Comparison of ENCODE assay signal across 15 cellular contexts in genomic region chr11:63518548-63518947, GRCh38. TPM values are rescaled to one million over a fixed set of nuclear protein-coding genes. Genes with fewer than 3 reads are reported as not detected.
A peak's percentile ranks its signal among the peaks of the same experiment; 100 is the strongest.
DNase-seq lines count a peak whose midpoint lies in the region; ATAC-seq and TF ChIP-seq lines count a peak whose summit lies in the region.
"Had no signal": no experiment of that assay in that cellular context is flagged by ENCODE, and none has a peak within 500 bp of the region (broad histone marks: within the 10 kb centered on the region; RNA-seq: fewer than 3 reads in every experiment).

No MANE protein-coding gene starts in this region.

- H3K9me3 ChIP-seq in BLaER1: peaks cover 17% of the 10 kb centered on the region
- no peaks in the 10 kb centered on the region for H3K9me3 ChIP-seq in lower lobe of right lung
- H3K9me3 ChIP-seq: body of pancreas had no signal

- H3K4me1 Mint-ChIP-seq in activated CD8-positive, alpha-beta T cell treated with anti-CD3 and anti-CD28 coated beads, Interleukin-2, amount 10 ng/mL, durations not matched to agents 7 days and 5 days (ENCODE audit: low read depth): peaks cover 15% of the 10 kb centered on the region
- H3K4me1 Mint-ChIP-seq: stimulated activated naive B cell treated with anti-CD40 and anti-IgM and Interleukin-4, amounts not matched to agents 10 μg/mL and 1 μg/mL and 100 μg/mL, for 72 hours had no signal

- H3K4me3 ChIP-seq in BLaER1: no peak overlapping the region
- H3K4me3 ChIP-seq in KMS-11 (IDR thresholded peaks at IDR 0.05; ENCODE audit: insufficient read depth, low read depth, low read length): no peak overlapping the region
- H3K4me3 ChIP-seq in fibroblast of villous mesenchyme (ENCODE audit: low read depth, low read length): no peak overlapping the region
- H3K4me3 ChIP-seq in lower lobe of right lung: no peak overlapping the region
- H3K4me3 ChIP-seq: body of pancreas had no signal

- no peak overlapping the region for H3K4me3 Mint-ChIP-seq in activated CD8-positive, alpha-beta T cell treated with anti-CD3 and anti-CD28 coated beads, Interleukin-2, amount 10 ng/mL, durations not matched to agents 7 days and 5 days
- H3K4me3 Mint-ChIP-seq: H9; stimulated activated naive B cell treated with anti-CD40 and anti-IgM and Interleukin-4, amounts not matched to agents 10 μg/mL and 1 μg/mL and 100 μg/mL, for 72 hours had no signal

- peak overlapping the region; percentile 36 for H3K4me2 ChIP-seq in BLaER1
- H3K4me2 ChIP-seq in KMS-11: peak overlapping the region; percentile 14

- H3K9ac ChIP-seq in BLaER1 (no peak overlapping the region), KMS-11 (no peak overlapping the region)

- no peaks in the 10 kb centered on the region for H3K27me3 Mint-ChIP-seq in activated CD8-positive, alpha-beta T cell treated with anti-CD3 and anti-CD28 coated beads, Interleukin-2, amount 10 ng/mL, durations not matched to agents 7 days and 5 days (ENCODE audit: low read depth)

- intact Hi-C loops in lower lobe of right lung (cut with DNase I): no loop called here

- no peak for DNase-seq in activated CD8-positive, alpha-beta T cell treated with anti-CD3 and anti-CD28 coated beads, Interleukin-2, amount 10 ng/mL, durations not matched to agents 7 days and 5 days
- peak; percentile 95 for DNase-seq in fibroblast of villous mesenchyme (ENCODE audit: low read depth)
- no peak for DNase-seq in midbrain (lab: John Stamatoyannopoulos, UW)
- DNase-seq in lower lobe of right lung: no peak
- no peak for DNase-seq in GM20000 (ENCODE audit: low spot score)
- DNase-seq: body of pancreas; H9; stimulated activated CD4-positive, alpha-beta T cell treated with anti-CD3 and anti-CD28 coated beads, Interleukin-4, amount 100 ng/mL, for 24 hours; stimulated activated naive B cell treated with anti-CD40 and anti-IgM and Interleukin-4, amounts not matched to agents 10 μg/mL and 1 μg/mL and 100 μg/mL, for 72 hours had no signal

- H2AFZ ChIP-seq in KMS-11 (ENCODE audit: low read depth): no peak overlapping the region

- peak overlapping the region; percentile 33 for H3K27ac Mint-ChIP-seq in activated CD8-positive, alpha-beta T cell treated with anti-CD3 and anti-CD28 coated beads, Interleukin-2, amount 10 ng/mL, durations not matched to agents 7 days and 5 days
- H3K27ac Mint-ChIP-seq: H9; stimulated activated naive B cell treated with anti-CD40 and anti-IgM and Interleukin-4, amounts not matched to agents 10 μg/mL and 1 μg/mL and 100 μg/mL, for 72 hours had no signal

- no peaks in the 10 kb centered on the region for H3K27me3 ChIP-seq in BLaER1
- no peaks in the 10 kb centered on the region for H3K27me3 ChIP-seq in KMS-11 (ENCODE audit: insufficient read depth, low read depth)
- H3K27me3 ChIP-seq in lower lobe of right lung (ENCODE audit: low read depth): no peaks in the 10 kb centered on the region
- H3K27me3 ChIP-seq: body of pancreas had no signal

- H3K4me1 ChIP-seq in BLaER1 (peaks cover 22% of the 10 kb centered on the region), KMS-11 (ENCODE audit: low read depth, poor library complexity, severe bottlenecking) (peaks cover 37% of the 10 kb centered on the region), lower lobe of right lung (no peaks in the 10 kb centered on the region)
- H3K4me1 ChIP-seq: body of pancreas had no signal

- H3K79me2 ChIP-seq in KMS-11 (ENCODE audit: insufficient read depth, low read depth): no peaks in the 10 kb centered on the region

- no peaks in the 10 kb centered on the region for H3K9me3 Mint-ChIP-seq in activated CD8-positive, alpha-beta T cell treated with anti-CD3 and anti-CD28 coated beads, Interleukin-2, amount 10 ng/mL, durations not matched to agents 7 days and 5 days (ENCODE audit: insufficient read depth)

- H3K36me3 Mint-ChIP-seq in activated CD8-positive, alpha-beta T cell treated with anti-CD3 and anti-CD28 coated beads, Interleukin-2, amount 10 ng/mL, durations not matched to agents 7 days and 5 days (ENCODE audit: low read depth): peaks cover 1% of the 10 kb centered on the region

- no peak for ATAC-seq in activated CD8-positive, alpha-beta T cell treated with anti-CD3 and anti-CD28 coated beads, Interleukin-2, amount 10 ng/mL, durations not matched to agents 7 days and 5 days
- ATAC-seq in GM21576 (IDR thresholded peaks at IDR 0.05; ENCODE audit: unreplicated experiment) (no peak), lower lobe of right lung (no peak)
- ATAC-seq: body of pancreas; stimulated activated naive B cell treated with anti-CD40 and anti-IgM and Interleukin-4, amounts not matched to agents 10 μg/mL and 1 μg/mL and 100 μg/mL, for 72 hours had no signal

- H4K20me1 ChIP-seq in BLaER1: no peaks in the 10 kb centered on the region
- no peaks in the 10 kb centered on the region for H4K20me1 ChIP-seq in KMS-11 (ENCODE audit: insufficient read depth)

- H3K36me3 ChIP-seq in BLaER1: no peaks in the 10 kb centered on the region
- no peaks in the 10 kb centered on the region for H3K36me3 ChIP-seq in KMS-11 (ENCODE audit: insufficient read depth)
- no peaks in the 10 kb centered on the region for H3K36me3 ChIP-seq in lower lobe of right lung

- H3K27ac ChIP-seq in BLaER1 (no peak overlapping the region), KMS-11 (peak overlapping the region; percentile 33; the same call in 1 of the 2 replicates), lower lobe of right lung (no peak overlapping the region)
- H3K27ac ChIP-seq: body of pancreas, C4-2B had no signal

- CTCF ChIA-PET in activated CD8-positive, alpha-beta T cell treated with anti-CD3 and anti-CD28 coated beads, Interleukin-2, amount 10 ng/mL, durations not matched to agents 7 days and 5 days (lab: Charles Lee): interaction anchor here (1.0 to 3.3 kb wide), 3 partner anchors 28 to 613 kb away, joined by 3 to 10 read pairs (median 4); no protein-coding TSS in a partner anchor

- POLR2A ChIA-PET in activated CD8-positive, alpha-beta T cell treated with anti-CD3 and anti-CD28 coated beads, Interleukin-2, amount 10 ng/mL, durations not matched to agents 7 days and 5 days (lab: Charles Lee): no interaction called here

- TF ChIP-seq CTCF in KMS-11 (conservative IDR thresholded peaks at IDR 0.05; ENCODE audit: low read depth, low read length): no peak
- no peak for TF ChIP-seq CTCF in fibroblast of villous mesenchyme (IDR thresholded peaks at IDR 0.05; ENCODE audit: insufficient read depth, low read depth, low read length)
- no peak for TF ChIP-seq CTCF in lower lobe of right lung (IDR thresholded peaks at IDR 0.05)
- no peak for TF ChIP-seq CTCF in GM20000 (IDR thresholded peaks at IDR 0.05; ENCODE audit: extremely low read depth, missing control alignments)

RNA-seq across cellular contexts. Expression of gene LGALS12, which starts 12.7 kb away (rescaled TPM):
- total RNA-seq in activated CD8-positive, alpha-beta T cell treated with anti-CD3 and anti-CD28 coated beads, Interleukin-2, amount 10 ng/mL, durations not matched to agents 7 days and 5 days: not detected
- total RNA-seq in fibroblast of villous mesenchyme (not detected in 2 replicates), lower lobe of right lung (0.68 TPM)
- total RNA-seq: kidney epithelial cell, MCF 10A had no signal

RNA-seq across cellular contexts. Expression of gene PLAAT4, which starts 18.1 kb away (rescaled TPM):
- total RNA-seq in activated CD8-positive, alpha-beta T cell treated with anti-CD3 and anti-CD28 coated beads, Interleukin-2, amount 10 ng/mL, durations not matched to agents 7 days and 5 days: 10 to 100 TPM; 97.5 to 99.8 TPM
- total RNA-seq in fibroblast of villous mesenchyme (5.8 and 8.2 TPM in 2 replicates), lower lobe of right lung (150 TPM)

RNA-seq across cellular contexts. Expression of gene PLAAT5, which starts 27.6 kb away (rescaled TPM):
- total RNA-seq in activated CD8-positive, alpha-beta T cell treated with anti-CD3 and anti-CD28 coated beads, Interleukin-2, amount 10 ng/mL, durations not matched to agents 7 days and 5 days: under 1 TPM; 0.11 to 0.68 TPM
- total RNA-seq in fibroblast of villous mesenchyme (not detected in 2 replicates), lower lobe of right lung (2.2 TPM)
- total RNA-seq: MCF 10A had no signal

RNA-seq across cellular contexts. Expression of gene PLAAT2, which starts 44.6 kb away (rescaled TPM):
- under 1 TPM in 1 of 2 experiments, not detected in 1; 0.57 TPM for total RNA-seq in activated CD8-positive, alpha-beta T cell treated with anti-CD3 and anti-CD28 coated beads, Interleukin-2, amount 10 ng/mL, durations not matched to agents 7 days and 5 days
- total RNA-seq in fibroblast of villous mesenchyme (not detected in 2 replicates), lower lobe of right lung (2.9 TPM)
- total RNA-seq: body of pancreas, kidney epithelial cell had no signal

Comparison
In these comparisons a context has a peak if more than half of its experiments do, and no peak if none do; other contexts are left out.
1. RNA of gene PLAAT4, which starts 18.1 kb away (total RNA-seq): 150 TPM in lower lobe of right lung (single experiment) and 97.5 to 99.8 TPM in activated CD8-positive, alpha-beta T cell treated with anti-CD3 and anti-CD28 coated beads, Interleukin-2, amount 10 ng/mL, durations not matched to agents 7 days and 5 days; 5.8 to 8.2 TPM in fibroblast of villous mesenchyme; every median in the first group is over 10 times any median in the second.